Comparison of ENCODE assay signal across 1 cellular context in the genomic region with DNA sequence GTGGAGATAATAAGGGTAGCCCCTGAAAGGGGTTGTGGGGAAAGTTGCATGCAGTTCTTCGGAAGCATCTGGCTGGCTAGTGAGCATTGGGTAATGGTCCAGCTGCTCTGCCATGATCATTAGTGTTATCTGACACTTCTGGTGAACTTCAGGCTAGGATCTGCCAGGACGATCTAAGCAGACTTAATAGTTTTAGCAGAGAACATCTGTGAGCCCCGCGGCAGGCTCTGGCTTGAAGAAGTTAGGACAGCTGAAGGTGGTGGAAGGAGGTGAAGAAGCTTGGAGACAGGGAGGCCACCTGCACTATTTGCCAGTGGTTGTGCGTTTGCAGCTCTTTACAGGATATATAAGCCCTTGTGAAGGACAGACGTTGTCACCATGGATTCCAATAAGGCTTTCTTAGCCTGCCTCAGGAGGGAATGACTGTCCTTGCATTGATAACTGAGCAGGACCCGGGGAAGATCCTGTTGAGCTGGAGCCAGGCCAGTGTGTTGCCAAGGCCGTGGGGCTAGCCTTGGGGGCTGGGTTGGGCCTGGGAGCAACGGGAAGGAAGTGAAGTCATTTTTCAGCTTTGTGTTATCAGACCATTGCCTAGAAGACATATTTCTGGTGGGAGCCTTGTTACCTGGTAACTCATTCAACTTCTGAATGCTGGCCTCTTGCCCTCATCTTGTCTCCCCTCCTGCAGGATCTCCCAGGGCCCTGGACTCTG.
TF ChIP-seq lines count a peak whose summit lies in the region.

No MANE protein-coding gene starts in this region.

TF ChIP-seq in WTC11, 78 proteins besides CTCF, POLR2A, EP300 and RAD21 (continued from another document):
- TF ChIP-seq ZNF671 (CRISPR knock-in tag; IDR thresholded peaks at IDR 0.05) = no peak
- TF ChIP-seq CREB1 (CRISPR knock-in tag; IDR thresholded peaks at IDR 0.05) = no peak
- no peak for TF ChIP-seq ELF4 (CRISPR knock-in tag; IDR thresholded peaks at IDR 0.05; ENCODE audit: low read depth)
- TF ChIP-seq, protein P1, sequence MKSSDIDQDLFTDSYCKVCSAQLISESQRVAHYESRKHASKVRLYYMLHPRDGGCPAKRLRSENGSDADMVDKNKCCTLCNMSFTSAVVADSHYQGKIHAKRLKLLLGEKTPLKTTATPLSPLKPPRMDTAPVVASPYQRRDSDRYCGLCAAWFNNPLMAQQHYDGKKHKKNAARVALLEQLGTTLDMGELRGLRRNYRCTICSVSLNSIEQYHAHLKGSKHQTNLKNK (CRISPR knock-in tag; IDR thresholded peaks at IDR 0.05) = no peak
- TF ChIP-seq HMGA2 (CRISPR knock-in tag; IDR thresholded peaks at IDR 0.05) = no peak
- no peak for TF ChIP-seq JUN (CRISPR knock-in tag; IDR thresholded peaks at IDR 0.05)
- TF ChIP-seq, protein P2, sequence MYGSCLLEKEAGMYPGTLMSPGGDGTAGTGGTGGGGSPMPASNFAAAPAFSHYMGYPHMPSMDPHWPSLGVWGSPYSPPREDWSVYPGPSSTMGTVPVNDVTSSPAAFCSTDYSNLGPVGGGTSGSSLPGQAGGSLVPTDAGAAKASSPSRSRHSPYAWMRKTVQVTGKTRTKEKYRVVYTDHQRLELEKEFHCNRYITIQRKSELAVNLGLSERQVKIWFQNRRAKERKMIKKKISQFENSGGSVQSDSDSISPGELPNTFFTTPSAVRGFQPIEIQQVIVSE (CRISPR knock-in tag; IDR thresholded peaks at IDR 0.05; ENCODE audit: borderline replicate concordance) = no peak
- TF ChIP-seq ZNF232 (CRISPR knock-in tag; IDR thresholded peaks at IDR 0.05) = no peak
- TF ChIP-seq NFYB (CRISPR knock-in tag; conservative IDR thresholded peaks at IDR 0.05; ENCODE audit: low read depth) = no peak
- TF ChIP-seq, protein P3, sequence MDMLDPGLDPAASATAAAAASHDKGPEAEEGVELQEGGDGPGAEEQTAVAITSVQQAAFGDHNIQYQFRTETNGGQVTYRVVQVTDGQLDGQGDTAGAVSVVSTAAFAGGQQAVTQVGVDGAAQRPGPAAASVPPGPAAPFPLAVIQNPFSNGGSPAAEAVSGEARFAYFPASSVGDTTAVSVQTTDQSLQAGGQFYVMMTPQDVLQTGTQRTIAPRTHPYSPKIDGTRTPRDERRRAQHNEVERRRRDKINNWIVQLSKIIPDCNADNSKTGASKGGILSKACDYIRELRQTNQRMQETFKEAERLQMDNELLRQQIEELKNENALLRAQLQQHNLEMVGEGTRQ (CRISPR knock-in tag; IDR thresholded peaks at IDR 0.05) = no peak
- TF ChIP-seq, protein P4, sequence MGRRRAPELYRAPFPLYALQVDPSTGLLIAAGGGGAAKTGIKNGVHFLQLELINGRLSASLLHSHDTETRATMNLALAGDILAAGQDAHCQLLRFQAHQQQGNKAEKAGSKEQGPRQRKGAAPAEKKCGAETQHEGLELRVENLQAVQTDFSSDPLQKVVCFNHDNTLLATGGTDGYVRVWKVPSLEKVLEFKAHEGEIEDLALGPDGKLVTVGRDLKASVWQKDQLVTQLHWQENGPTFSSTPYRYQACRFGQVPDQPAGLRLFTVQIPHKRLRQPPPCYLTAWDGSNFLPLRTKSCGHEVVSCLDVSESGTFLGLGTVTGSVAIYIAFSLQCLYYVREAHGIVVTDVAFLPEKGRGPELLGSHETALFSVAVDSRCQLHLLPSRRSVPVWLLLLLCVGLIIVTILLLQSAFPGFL (CRISPR knock-in tag; IDR thresholded peaks at IDR 0.05; ENCODE audit: borderline replicate concordance) = no peak
- no peak for TF ChIP-seq TP53 (CRISPR knock-in tag; IDR thresholded peaks at IDR 0.05)
- TF ChIP-seq TEAD4 (CRISPR knock-in tag; IDR thresholded peaks at IDR 0.05) = no peak
- no peak for TF ChIP-seq STAT6 (CRISPR knock-in tag; conservative IDR thresholded peaks at IDR 0.05; ENCODE audit: low read depth)
- no peak for TF ChIP-seq ATF6 (CRISPR knock-in tag; IDR thresholded peaks at IDR 0.05)
- no peak for TF ChIP-seq SMAD4 (CRISPR knock-in tag; IDR thresholded peaks at IDR 0.05)
